In genomic region chr5:171123417-171123816, GRCh38 we compare ENCODE assay signal across 23 cellular contexts.
DNase-seq lines count a peak whose midpoint lies in the region; ATAC-seq, FAIRE-seq and TF ChIP-seq lines count a peak whose summit lies in the region.
"Had no signal": no experiment of that assay in that cellular context is flagged by ENCODE, and none has a peak within 500 bp of the region (broad histone marks: within the 10 kb centered on the region; RNA-seq: fewer than 3 reads in every experiment).

No MANE protein-coding gene starts in this region.

- no peak overlapping the region for H3K4me2 ChIP-seq in H1 (ENCODE audit: insufficient read depth in 1 of 2, low read depth in 2 of 2, low read length in 2 of 2)
- H3K4me2 ChIP-seq: A549; BLaER1 treated with 17β-estradiol and CSF1 and Interleukin-3, amounts not matched to agents 10 nM and 100 nM had no signal

- H4K20me1 ChIP-seq in H1 (replicated peaks in 1 of 2; ENCODE audit: control insufficient read depth in 1 of 2, insufficient read depth in 2 of 2, low read length in 2 of 2), result no peaks in the 10 kb centered on the region
- H4K20me1 ChIP-seq: BLaER1 treated with 17β-estradiol and CSF1 and Interleukin-3, amounts not matched to agents 10 nM and 100 nM had no signal

- H3K27ac Mint-ChIP-seq in activated naive CD4-positive, alpha-beta T cell treated with anti-CD3 and anti-CD28 coated beads, Interleukin-2, amount 50 U/mL, for 72 hours, result no peak overlapping the region
- H3K27ac Mint-ChIP-seq: B cell; CD4-positive, alpha-beta T cell; CD8-positive, alpha-beta T cell had no signal

- peak overlapping the region; percentile 65; the same call in 1 of the 2 replicates for H4K8ac ChIP-seq in H1 (ENCODE audit: extremely low read depth, insufficient read depth, low read length)

- CTCF ChIA-PET in H1 (lab: Charles Lee; ENCODE audit: partially characterized antibody), result interaction anchor here (1.3 kb wide), 1 partner anchor 19 kb away, joined by 6 read pairs; no protein-coding TSS in a partner anchor

- DNase-seq in Right ventricle myocardium inferior (ENCODE audit: missing footprints), result peak; percentile 37
- DNase-seq in Right ventricle myocardium superior, result no peak
- DNase-seq in H1 (ENCODE audit: low read depth in 1 of 2, low spot score in 2 of 2), result no peak
- DNase-seq in sigmoid colon, result peak; percentile 40
- DNase-seq in NCI-H524 (lab: John Stamatoyannopoulos, UW), result no peak
- DNase-seq in activated naive CD4-positive, alpha-beta T cell treated with anti-CD3 and anti-CD28 coated beads, Interleukin-2, amount 50 U/mL, for 72 hours (ENCODE audit: low spot score in 2 of 2), result no peak
- DNase-seq: AML-193; Caco-2; Calu3; CD4-positive, alpha-beta T cell; CD8-positive, alpha-beta T cell; DMS79 treated with DMSO at 0.1 percent for 48 hours; EL; GDM1 had no signal

- no peak overlapping the region for H2BK15ac ChIP-seq in H1 (ENCODE audit: low read length)

- no peak overlapping the region for H4K91ac ChIP-seq in H1 (replicated peaks; ENCODE audit: insufficient read length, low read length)

- H3K27ac ChIP-seq in H1 (ENCODE audit: low read depth, low read length), result no peak overlapping the region
- H3K27ac ChIP-seq in sigmoid colon, result no peak overlapping the region
- H3K27ac ChIP-seq: 22Rv1; A549; BLaER1 treated with 17β-estradiol and CSF1 and Interleukin-3, amounts not matched to agents 10 nM and 100 nM; C4-2B had no signal

- H3K4me3 ChIP-seq in H1 (ENCODE audit: extremely low read depth in 1 of 4, insufficient read depth in 2 of 4, low read depth in 3 of 4, low read length in 4 of 4) (no peak overlapping the region), sigmoid colon (no peak overlapping the region)
- H3K4me3 ChIP-seq: A549; BLaER1 treated with 17β-estradiol and CSF1 and Interleukin-3, amounts not matched to agents 10 nM and 100 nM; GM12878 had no signal

- no peak for TF ChIP-seq POLR2A in H1 (IDR thresholded peaks at IDR 0.05; ENCODE audit: control extremely low read depth in 1 of 2, low read depth in 2 of 2, low read length in 2 of 2)
- TF ChIP-seq POLR2A in sigmoid colon (IDR thresholded peaks at IDR 0.05), result no peak

- TF ChIP-seq CTCF in H1 (IDR thresholded peaks at IDR 0.05; ENCODE audit: control extremely low read depth in 1 of 3, insufficient read depth in 1 of 3, low read depth in 1 of 3, low read length in 3 of 3), result no peak
- TF ChIP-seq CTCF in sigmoid colon (IDR thresholded peaks at IDR 0.05), result no peak

- H2BK5ac ChIP-seq in H1 (ENCODE audit: low read depth, low read length), result no peak overlapping the region

- no peak overlapping the region for H2AFZ ChIP-seq in H1 (ENCODE audit: low read length)

- no peak overlapping the region for H3K56ac ChIP-seq in H1 (replicated peaks; ENCODE audit: insufficient read length, low read depth, low read length)

- no peak overlapping the region for H2BK12ac ChIP-seq in H1 (ENCODE audit: low read depth, low read length)

- no peaks in the 10 kb centered on the region for H3K36me3 ChIP-seq in H1 (ENCODE audit: control insufficient read depth in 2 of 4, insufficient read depth in 4 of 4, low read length in 3 of 4)
- no peaks in the 10 kb centered on the region for H3K36me3 ChIP-seq in sigmoid colon
- H3K36me3 ChIP-seq: BLaER1 treated with 17β-estradiol and CSF1 and Interleukin-3, amounts not matched to agents 10 nM and 100 nM had no signal

- H2BK120ac ChIP-seq in H1 (replicated peaks; ENCODE audit: low read depth, low read length), result no peak overlapping the region

- no peak overlapping the region for H2BK20ac ChIP-seq in H1 (ENCODE audit: low read length)

- no peak overlapping the region for H3K4ac ChIP-seq in H1 (replicated peaks; ENCODE audit: insufficient read length, low read depth, low read length)

- H3K27me3 ChIP-seq in H1 (replicated peaks in 1 of 4; ENCODE audit: control insufficient read depth in 3 of 4, extremely low read depth in 1 of 4, insufficient read depth in 3 of 4, low read length in 3 of 4) (no peaks in the 10 kb centered on the region), sigmoid colon (no peaks in the 10 kb centered on the region)
- H3K27me3 ChIP-seq: BLaER1 treated with 17β-estradiol and CSF1 and Interleukin-3, amounts not matched to agents 10 nM and 100 nM had no signal

- intact Hi-C loops in Right ventricle myocardium inferior (cut with DNase I) (no loop called here), Right ventricle myocardium superior (cut with DNase I) (no loop called here), sigmoid colon (cut with DNase I) (no loop called here)

- no peak overlapping the region for H3K23ac ChIP-seq in H1 (ENCODE audit: insufficient read length)

- no peaks in the 10 kb centered on the region for H3K79me2 ChIP-seq in H1 (ENCODE audit: control insufficient read depth in 1 of 2, insufficient read depth in 2 of 2, low read length in 2 of 2)

- H3K18ac ChIP-seq in H1 (ENCODE audit: extremely low read depth, low read length), result no peak overlapping the region

- TF ChIP-seq RAD21 in H1 (IDR thresholded peaks at IDR 0.05 in 1 of 2, conservative IDR thresholded peaks at IDR 0.05 in 1 of 2; ENCODE audit: low read depth in 2 of 2, low read length in 2 of 2), result no peak

- no peaks in the 10 kb centered on the region for H3K23me2 ChIP-seq in H1 (ENCODE audit: low read depth, low read length)

- no peak overlapping the region for H4K5ac ChIP-seq in H1 (ENCODE audit: insufficient read length, low read depth, low read length)

- no peak overlapping the region for H3K14ac ChIP-seq in H1 (ENCODE audit: insufficient read length)

- peak overlapping the region; percentile 24; the same call in 1 of the 2 replicates for H2AK5ac ChIP-seq in H1 (ENCODE audit: low read depth, low read length)

- H3K4me1 ChIP-seq in H1 (replicated peaks in 1 of 4; ENCODE audit: control insufficient read depth in 3 of 4, insufficient read depth in 4 of 4, low read length in 3 of 4) (no peaks in the 10 kb centered on the region), sigmoid colon (no peaks in the 10 kb centered on the region)
- H3K4me1 ChIP-seq: A549; BLaER1 treated with 17β-estradiol and CSF1 and Interleukin-3, amounts not matched to agents 10 nM and 100 nM; Caco-2 had no signal

- ATAC-seq in Right ventricle myocardium inferior (no peak), Right ventricle myocardium superior (ENCODE audit: poor library complexity) (no peak)
- no peak for ATAC-seq in activated naive CD4-positive, alpha-beta T cell treated with anti-CD3 and anti-CD28 coated beads, Interleukin-2, amount 50 U/mL, for 72 hours
- ATAC-seq: A549; CD8-positive, alpha-beta T cell; GM12878 had no signal

- TF ChIP-seq EP300 in H1 (IDR thresholded peaks at IDR 0.05; ENCODE audit: borderline replicate concordance in 1 of 2, low read depth in 2 of 2, low read length in 2 of 2) (no peak), sigmoid colon (IDR thresholded peaks at IDR 0.05) (no peak)

- POLR2A ChIA-PET in H1 (lab: Charles Lee; ENCODE audit: partially characterized antibody), result no interaction called here

- FAIRE-seq in H1 (lab: Jason Lieb, UNC), result no peak
- FAIRE-seq: A549, D721Med, GM12878, GM12892, GM19239 had no signal

- H3K9me3 ChIP-seq in H1 (ENCODE audit: insufficient read depth in 2 of 2, low read depth in 1 of 2, low read length in 1 of 2) (no peaks in the 10 kb centered on the region), sigmoid colon (no peaks in the 10 kb centered on the region)
- H3K9me3 ChIP-seq: A549, Caco-2 had no signal

- peaks cover 0 to 7% of the 10 kb centered on the region in 2 donors for H3K36me3 Mint-ChIP-seq in activated naive CD4-positive, alpha-beta T cell treated with anti-CD3 and anti-CD28 coated beads, Interleukin-2, amount 50 U/mL, for 72 hours
- H3K36me3 Mint-ChIP-seq: CD8-positive, alpha-beta T cell had no signal

- no peaks in the 10 kb centered on the region for H3K79me1 ChIP-seq in H1 (ENCODE audit: low read depth, low read length)

- H3K9me3 Mint-ChIP-seq in activated naive CD4-positive, alpha-beta T cell treated with anti-CD3 and anti-CD28 coated beads, Interleukin-2, amount 50 U/mL, for 72 hours, result peaks cover 0 to 9% of the 10 kb centered on the region in 2 donors

- H3K9ac ChIP-seq in H1 (replicated peaks in 1 of 4; ENCODE audit: extremely low read depth in 1 of 4, low read depth in 3 of 4, low read length in 3 of 4), result no peak overlapping the region
- H3K9ac ChIP-seq: BLaER1 treated with 17β-estradiol and CSF1 and Interleukin-3, amounts not matched to agents 10 nM and 100 nM had no signal

- 91% methylated on average over 4 of the region's 4 CpGs; no CpG with 5 or more reads in 1 of the 2 experiments for WGBS in H1 (ENCODE audit: extremely low coverage in 1 of 2, insufficient coverage in 1 of 2, insufficient read length in 1 of 2, insufficient replicate concordance in 2 of 2, low coverage in 1 of 2, low lambda C conversion rate in 2 of 2, missing lambda C conversion rate in 1 of 2), 2 experiments
- WGBS in sigmoid colon, 2 donors, result 94 to 95% methylated on average over 4 of the region's 4 CpGs

TF ChIP-seq in H1, 55 proteins besides CTCF, POLR2A, EP300 and RAD21:
- no peak for TF ChIP-seq KDM1A (IDR thresholded peaks at IDR 0.05; ENCODE audit: borderline replicate concordance, low read length)
- no peak for TF ChIP-seq SP4 (IDR thresholded peaks at IDR 0.05; ENCODE audit: low read length)
- no peak for TF ChIP-seq RFX5 (IDR thresholded peaks at IDR 0.05; ENCODE audit: borderline replicate concordance, low read depth, low read length)
- TF ChIP-seq TAF1 (IDR thresholded peaks at IDR 0.05; ENCODE audit: low read depth, low read length), result no peak
- TF ChIP-seq CBX8 (IDR thresholded peaks at IDR 0.05; ENCODE audit: borderline replicate concordance, low read depth, low read length), result no peak
- TF ChIP-seq EGR1 (IDR thresholded peaks at IDR 0.05; ENCODE audit: borderline replicate concordance, low read depth, low read length), result no peak
- no peak for TF ChIP-seq YY1 (IDR thresholded peaks at IDR 0.05; ENCODE audit: low read depth, low read length)
- no peak for TF ChIP-seq CHD2 (IDR thresholded peaks at IDR 0.05; ENCODE audit: low read length)
- TF ChIP-seq RNF2 (IDR thresholded peaks at IDR 0.05; ENCODE audit: borderline replicate concordance, low read depth, low read length, missing control alignments, poor library complexity, severe bottlenecking), result no peak
- TF ChIP-seq ZNF274 (IDR thresholded peaks at IDR 0.05; ENCODE audit: borderline replicate concordance, extremely low read depth, low read length), result no peak
- no peak for TF ChIP-seq CBX5 (IDR thresholded peaks at IDR 0.05; ENCODE audit: low read depth, low read length)
- TF ChIP-seq CTBP2 (IDR thresholded peaks at IDR 0.05; ENCODE audit: borderline replicate concordance, insufficient read depth, insufficient read length, low read length), result no peak
- TF ChIP-seq BCL11A (IDR thresholded peaks at IDR 0.05; ENCODE audit: low read depth in 2 of 2, low read length in 2 of 2), result no peak
- no peak for TF ChIP-seq FOSL1 (IDR thresholded peaks at IDR 0.05; ENCODE audit: insufficient read depth, low read depth, low read length)

Comparison
In these comparisons a context has a peak if more than half of its experiments do, and no peak if none do; other contexts are left out.
1. DNase-seq: peak in Right ventricle myocardium inferior (single experiment) and sigmoid colon (single experiment); none in Right ventricle myocardium superior (single experiment), H1 (0 of 2), NCI-H524 (0 of 2) and activated naive CD4-positive, alpha-beta T cell treated with anti-CD3 and anti-CD28 coated beads, Interleukin-2, amount 50 U/mL, for 72 hours (0 of 2).